In genomic region chr3:58535531-58536500, GRCh38 we compare ENCODE assay signal across 10 cellular contexts. TPM values are rescaled to one million over a fixed set of nuclear protein-coding genes. Genes with fewer than 3 reads are reported as not detected.
DNase-seq lines count a peak whose midpoint lies in the region; ATAC-seq, FAIRE-seq and TF ChIP-seq lines count a peak whose summit lies in the region.
"Had no signal": no experiment of that assay in that cellular context is flagged by ENCODE, and none has a peak within 500 bp of the region (broad histone marks: within the 10 kb centered on the region; RNA-seq: fewer than 3 reads in every experiment).

No MANE protein-coding gene starts in this region.

- no peaks in the 10 kb centered on the region for H3K27me3 Mint-ChIP-seq in progenitor cell of endocrine pancreas

- no peak for ATAC-seq in GM21526 (IDR thresholded peaks at IDR 0.05; ENCODE audit: low FRiP score, unreplicated experiment)

- H3K4me1 Mint-ChIP-seq in progenitor cell of endocrine pancreas (ENCODE audit: low read depth): peaks cover 22% of the 10 kb centered on the region

- in situ Hi-C loops in GM13976 (cut with MboI; ENCODE audit: low sequenced_read_pairs, unreplicated experiment): loop anchor here (10.0 kb wide), 2 partner anchors 211 to 351 kb away; no protein-coding TSS in a partner anchor

- no peak for TF ChIP-seq CTCF in fibroblast of villous mesenchyme (IDR thresholded peaks at IDR 0.05; ENCODE audit: insufficient read depth, low read depth, low read length)
- no peak for TF ChIP-seq CTCF in progenitor cell of endocrine pancreas (IDR thresholded peaks at IDR 0.05; ENCODE audit: unreplicated experiment)
- TF ChIP-seq CTCF in GM13976 (IDR thresholded peaks at IDR 0.05; ENCODE audit: borderline replicate concordance, control extremely low read depth, extremely low read depth, insufficient read depth, missing control alignments): no peak

- FAIRE-seq in GM19239 (lab: Jason Lieb, UNC): no peak

- DNase-seq in Daoy (ENCODE audit: low read depth) (peak; percentile 23), OCI-M1 (lab: John Stamatoyannopoulos, UW) (peak; percentile 54), fibroblast of villous mesenchyme (ENCODE audit: low read depth) (peak; percentile 45), progenitor cell of endocrine pancreas (ENCODE audit: low spot score, unreplicated experiment) (no peak), GM13976 (ENCODE audit: low spot score) (no peak), GM19239 (ENCODE audit: insufficient read length, low spot score) (no peak), NCI-H2081 treated with DMSO at 0.1 percent for 48 hours (lab: John Stamatoyannopoulos, UW) (no peak)
- DNase-seq: activated naive CD4-positive, alpha-beta T cell; NCI-H187 had no signal

- H3K27ac Mint-ChIP-seq in progenitor cell of endocrine pancreas: peak overlapping the region; percentile 57

- H3K9me3 Mint-ChIP-seq in progenitor cell of endocrine pancreas (ENCODE audit: low read depth): no peaks in the 10 kb centered on the region

- H3K36me3 Mint-ChIP-seq in progenitor cell of endocrine pancreas (ENCODE audit: insufficient read depth): no peaks in the 10 kb centered on the region

- no peak overlapping the region for H3K4me3 ChIP-seq in fibroblast of villous mesenchyme (ENCODE audit: low read depth, low read length)

- H3K4me3 Mint-ChIP-seq in progenitor cell of endocrine pancreas (ENCODE audit: low read depth): no peak overlapping the region

RNA-seq across cellular contexts. Expression of gene ACOX2, which starts 1.2 kb away (rescaled TPM):
- total RNA-seq in Daoy (2014; rRNA removed; shearing (Covaris generic)): 0.11 and 4.2 TPM in 2 replicates
- total RNA-seq in fibroblast of villous mesenchyme: 12.1 and 13.9 TPM in 2 replicates
- 11.7 and 12.8 TPM in 2 replicates for total RNA-seq in progenitor cell of endocrine pancreas

RNA-seq across cellular contexts. Expression of gene FAM107A, which starts 41.4 kb away (rescaled TPM):
- total RNA-seq in Daoy (2014; rRNA removed; shearing (Covaris generic)): 0.11 TPM in 1 of 2 replicates, not detected in the other
- total RNA-seq in fibroblast of villous mesenchyme (not detected in 2 replicates), progenitor cell of endocrine pancreas (0.09 TPM in 1 of 2 replicates, not detected in the other)

RNA-seq across cellular contexts. Expression of gene KCTD6, which starts 43.9 kb away (rescaled TPM):
- total RNA-seq in Daoy (2014; rRNA removed; shearing (Covaris generic)): 2.2 and 3.5 TPM in 2 replicates
- total RNA-seq in fibroblast of villous mesenchyme (8.1 and 10.4 TPM in 2 replicates), progenitor cell of endocrine pancreas (14.8 TPM in 2 replicates)

Comparison
In these comparisons a context has a peak if more than half of its experiments do, and no peak if none do; other contexts are left out.
1. DNase-seq: peak in Daoy (single experiment), OCI-M1 (single experiment) and fibroblast of villous mesenchyme (single experiment); none in progenitor cell of endocrine pancreas (single experiment), GM13976 (single experiment), GM19239 (single experiment) and NCI-H2081 treated with DMSO at 0.1 percent for 48 hours (single experiment).